ENCODE assay signal across 23 cellular contexts in genomic region chr12:42865282-42865681, GRCh38.
"Had no signal": no experiment of that assay in that cellular context is flagged by ENCODE, and none has a peak within 500 bp of the region (broad histone marks: within the 10 kb centered on the region; RNA-seq: fewer than 3 reads in every experiment).

No MANE protein-coding gene starts in this region.

- H3K4me3 Mint-ChIP-seq: activated CD4-positive, alpha-beta T cell treated with anti-CD3 and anti-CD28 coated beads, Interleukin-2, amount 10 ng/mL, durations not matched to agents 24 days and 14 days; activated CD8-positive, alpha-beta memory T cell treated with anti-CD3 and anti-CD28 coated beads, Interleukin-2, amount 10 ng/mL, durations not matched to agents 7 days and 5 days; activated naive CD4-positive, alpha-beta T cell treated with anti-CD3 and anti-CD28 coated beads for 36 hours; activated naive CD8-positive, alpha-beta T cell; activated T-cell treated with anti-CD3 and anti-CD28 coated beads, Interleukin-2, amount 50 U/mL, for 24 hours; T-helper 1 cell treated with Interleukin-12 subunit alpha and Interleukin-12 subunit beta and Interleukin-4 antibody, amounts not matched to agents 30 μg/mL and 1 μg/mL, for 36 hours; WTC11 had no signal

- H3K27ac Mint-ChIP-seq: activated CD4-positive, alpha-beta T cell treated with anti-CD3 and anti-CD28 coated beads, Interleukin-2, amount 10 ng/mL, durations not matched to agents 24 days and 14 days; activated CD8-positive, alpha-beta memory T cell treated with anti-CD3 and anti-CD28 coated beads, Interleukin-2, amount 10 ng/mL, durations not matched to agents 7 days and 5 days; activated naive CD4-positive, alpha-beta T cell treated with anti-CD3 and anti-CD28 coated beads for 36 hours; activated naive CD8-positive, alpha-beta T cell; activated T-cell treated with anti-CD3 and anti-CD28 coated beads, Interleukin-2, amount 50 U/mL, for 24 hours; T-helper 1 cell treated with Interleukin-12 subunit alpha and Interleukin-12 subunit beta and Interleukin-4 antibody, amounts not matched to agents 30 μg/mL and 1 μg/mL, for 36 hours; WTC11 had no signal

- DNase-seq: activated CD4-positive, alpha-beta T cell treated with anti-CD3 and anti-CD28 coated beads, Interleukin-2, amount 10 ng/mL, durations not matched to agents 24 days and 14 days; activated CD4-positive, alpha-beta T cell treated with anti-CD3 and anti-CD28 coated beads, Interleukin-2, amount 50 U/mL, for 48 hours; activated CD4-positive, CD25-positive, alpha-beta regulatory T cell treated with anti-CD3 and anti-CD28 coated beads, Interleukin-2, amount 50 U/mL, for 72 hours; activated CD8-positive, alpha-beta memory T cell treated with anti-CD3 and anti-CD28 coated beads, Interleukin-2, amount 10 ng/mL, durations not matched to agents 7 days and 5 days; activated gamma-delta T cell; activated naive CD4-positive, alpha-beta T cell treated with anti-CD3 and anti-CD28 coated beads for 36 hours; activated T-cell treated with anti-CD3 and anti-CD28 coated beads, Interleukin-2, amount 50 U/mL, for 24 hours; amygdala; brain microvascular endothelial cell; KG1; NCI-H2029; NCI-H2107; NCI-H2171 treated with DMSO at 0.1 percent for 48 hours; NCI-H345; NCI-H510A; NCI-H526 treated with DMSO at 0.1 percent for 48 hours; NK-92 treated with Interleukin-12 subunit alpha and Interleukin-12 subunit beta, amount 100 ng/mL, for 24 hours; OCI-M1; SHP77 treated with DMSO at 0.1 percent for 48 hours had no signal

- H3K27me3 ChIP-seq: brain microvascular endothelial cell had no signal

- ATAC-seq: activated CD8-positive, alpha-beta memory T cell treated with anti-CD3 and anti-CD28 coated beads, Interleukin-2, amount 10 ng/mL, durations not matched to agents 7 days and 5 days; WTC11 had no signal

- H3K27me3 Mint-ChIP-seq: activated CD4-positive, alpha-beta T cell treated with anti-CD3 and anti-CD28 coated beads, Interleukin-2, amount 10 ng/mL, durations not matched to agents 24 days and 14 days; activated CD8-positive, alpha-beta memory T cell treated with anti-CD3 and anti-CD28 coated beads, Interleukin-2, amount 10 ng/mL, durations not matched to agents 7 days and 5 days; activated naive CD8-positive, alpha-beta T cell; activated T-cell treated with anti-CD3 and anti-CD28 coated beads, Interleukin-2, amount 50 U/mL, for 24 hours had no signal

- H3K4me1 Mint-ChIP-seq: activated CD4-positive, alpha-beta T cell treated with anti-CD3 and anti-CD28 coated beads, Interleukin-2, amount 10 ng/mL, durations not matched to agents 24 days and 14 days; activated CD8-positive, alpha-beta memory T cell treated with anti-CD3 and anti-CD28 coated beads, Interleukin-2, amount 10 ng/mL, durations not matched to agents 7 days and 5 days; WTC11 had no signal

- H3K27ac ChIP-seq: brain microvascular endothelial cell had no signal

- H3K36me3 Mint-ChIP-seq: activated CD8-positive, alpha-beta memory T cell treated with anti-CD3 and anti-CD28 coated beads, Interleukin-2, amount 10 ng/mL, durations not matched to agents 7 days and 5 days; activated naive CD8-positive, alpha-beta T cell; WTC11 had no signal

- H3K9me3 Mint-ChIP-seq: T-helper 1 cell treated with Interleukin-12 subunit alpha and Interleukin-12 subunit beta and Interleukin-4 antibody, amounts not matched to agents 30 μg/mL and 1 μg/mL, for 36 hours; WTC11 had no signal

- FAIRE-seq: RCC 7860 had no signal

- H3K36me3 ChIP-seq: brain microvascular endothelial cell had no signal
